In the genomic region with DNA sequence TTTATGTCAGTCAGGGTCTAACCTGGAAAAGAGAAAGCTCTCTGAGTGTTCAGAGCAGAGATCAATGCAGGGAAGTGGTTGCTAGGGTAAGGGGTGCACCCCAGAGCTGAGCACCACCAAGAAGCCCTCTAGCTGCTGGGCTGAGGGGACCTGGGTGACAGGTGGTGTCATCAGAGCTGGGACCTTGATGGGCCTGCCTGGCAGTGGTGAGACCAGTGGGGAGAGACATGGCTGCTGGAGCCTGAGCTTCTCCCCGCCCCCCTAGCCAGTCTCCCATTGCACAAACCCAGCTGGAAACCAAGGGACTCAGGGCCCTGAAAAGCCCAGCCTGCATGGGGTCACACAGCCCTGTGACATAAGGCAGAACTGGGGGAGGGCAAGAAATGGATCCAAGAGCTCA, we compare ENCODE assay signal across 10 cellular contexts. TPM values are rescaled to one million over a fixed set of nuclear protein-coding genes. Genes with fewer than 3 reads are reported as not detected.
A peak's percentile ranks its signal among the peaks of the same experiment; 100 is the strongest.
DNase-seq lines count a peak whose midpoint lies in the region; ATAC-seq, FAIRE-seq and TF ChIP-seq lines count a peak whose summit lies in the region.
"Had no signal": no experiment of that assay in that cellular context is flagged by ENCODE, and none has a peak within 500 bp of the region (broad histone marks: within the 10 kb centered on the region; RNA-seq: fewer than 3 reads in every experiment).

No MANE protein-coding gene starts in this region.

- peak; percentile 7 for DNase-seq in activated CD4-positive, alpha-beta T cell treated with anti-CD3 and anti-CD28 coated beads for 48 hours
- DNase-seq in activated CD4-positive, alpha-beta T cell treated with anti-CD3 and anti-CD28 coated beads for 4 hours: no peak
- no peak for DNase-seq in RWPE2 (ENCODE audit: low spot score)
- DNase-seq in endothelial cell of umbilical vein (ENCODE audit: low read depth, low spot score): no peak
- no peak for DNase-seq in smooth muscle cell (lab: John Stamatoyannopoulos, UW; ENCODE audit: unreplicated experiment)
- DNase-seq in NCI-H128 (lab: John Stamatoyannopoulos, UW; ENCODE audit: unreplicated experiment): no peak
- DNase-seq in prostate gland (ENCODE audit: low spot score): no peak
- no peak for DNase-seq in UCSD-AML1 (lab: John Stamatoyannopoulos, UW; ENCODE audit: unreplicated experiment)
- DNase-seq: activated gamma-delta T cell treated with Interleukin-2 at 50 U/mL for 16 hours, naive B cell had no signal

- ATAC-seq in RWPE2 (ENCODE audit: low read depth): no peak

- no peak for TF ChIP-seq CTCF in RWPE2 (IDR thresholded peaks at IDR 0.05; ENCODE audit: poor library complexity, severe bottlenecking)
- no peak for TF ChIP-seq CTCF in endothelial cell of umbilical vein (IDR thresholded peaks at IDR 0.05; ENCODE audit: extremely low read depth in 1 of 2, insufficient read depth in 1 of 2, low read depth in 1 of 2, low read length in 2 of 2)
- no peak for TF ChIP-seq CTCF in smooth muscle cell (IDR thresholded peaks at IDR 0.05; ENCODE audit: borderline replicate concordance, insufficient read depth, poor library complexity, severe bottlenecking)
- no peak for TF ChIP-seq CTCF in prostate gland (IDR thresholded peaks at IDR 0.05)

- H3K36me3 ChIP-seq in RWPE2 (ENCODE audit: low read depth): no peaks in the 10 kb centered on the region
- no peaks in the 10 kb centered on the region for H3K36me3 ChIP-seq in endothelial cell of umbilical vein (ENCODE audit: control insufficient read depth in 2 of 2, extremely low read depth in 1 of 2, insufficient read depth in 2 of 2, low read length in 2 of 2)
- no peaks in the 10 kb centered on the region for H3K36me3 ChIP-seq in smooth muscle cell (ENCODE audit: low read depth)
- no peaks in the 10 kb centered on the region for H3K36me3 ChIP-seq in prostate gland

- H3K9me3 ChIP-seq in RWPE2 (ENCODE audit: severe bottlenecking): no peaks in the 10 kb centered on the region
- H3K9me3 ChIP-seq in endothelial cell of umbilical vein (replicated peaks; ENCODE audit: control insufficient read depth, insufficient read depth, low read length): no peaks in the 10 kb centered on the region
- no peaks in the 10 kb centered on the region for H3K9me3 ChIP-seq in smooth muscle cell (replicated peaks; ENCODE audit: low read depth)
- H3K9me3 ChIP-seq in prostate gland: no peaks in the 10 kb centered on the region

- H3K27me3 ChIP-seq in RWPE2 (ENCODE audit: insufficient read depth, poor library complexity, severe bottlenecking) (no peaks in the 10 kb centered on the region), endothelial cell of umbilical vein (ENCODE audit: control insufficient read depth in 2 of 2, insufficient read depth in 2 of 2, low read length in 2 of 2) (no peaks in the 10 kb centered on the region), smooth muscle cell (ENCODE audit: low read depth) (no peaks in the 10 kb centered on the region), prostate gland (replicated peaks; ENCODE audit: insufficient read depth) (no peaks in the 10 kb centered on the region)

- 100% methylated on average over 1 of the region's 1 CpG for WGBS in smooth muscle cell (ENCODE audit: low lambda C conversion rate)
- WGBS in prostate gland: 80% methylated on average over 1 of the region's 1 CpG

- H3K9ac ChIP-seq in endothelial cell of umbilical vein (replicated peaks; ENCODE audit: extremely low read depth, insufficient read depth, low read length) (no peak overlapping the region), smooth muscle cell (ENCODE audit: low read depth) (peak overlapping the region; percentile 11)

- no peaks in the 10 kb centered on the region for H3K9me1 ChIP-seq in endothelial cell of umbilical vein (replicated peaks; ENCODE audit: control insufficient read depth, extremely low read depth, insufficient read depth, low read length)

- FAIRE-seq in endothelial cell of umbilical vein (lab: Jason Lieb, UNC): no peak

- no peaks in the 10 kb centered on the region for H3F3A ChIP-seq in smooth muscle cell (ENCODE audit: low read depth)

- dilution Hi-C loops in endothelial cell of umbilical vein (cut with MboI; ENCODE audit: extremely low pct_ligation_motif_present, low sequenced_read_pairs): no loop called here

- intact Hi-C loops in endothelial cell of umbilical vein (cut with micrococcal nuclease): loop anchor here (2.0 kb wide), 1 partner anchor 208 kb away; no protein-coding TSS in a partner anchor
- intact Hi-C loops in prostate gland (cut with DNase I): no loop called here

- H3K4me2 ChIP-seq in endothelial cell of umbilical vein (ENCODE audit: insufficient read depth, low read length) (peak overlapping the region; percentile 34), smooth muscle cell (peak overlapping the region; percentile 42)

- no peak for TF ChIP-seq POLR2A in endothelial cell of umbilical vein (IDR thresholded peaks at IDR 0.05; ENCODE audit: low read depth, low read length)
- TF ChIP-seq POLR2A in prostate gland (IDR thresholded peaks at IDR 0.05): no peak

- BruUV-seq in endothelial cell of umbilical vein (replicated peaks; lab: Mats Ljungman, UMichigan): TSS peak; percentile 39

- H3K4me3 ChIP-seq in RWPE2 (ENCODE audit: severe bottlenecking) (no peak overlapping the region), endothelial cell of umbilical vein (replicated peaks in 1 of 3; ENCODE audit: insufficient read depth in 1 of 3, low read depth in 1 of 3, low read length in 3 of 3) (no peak overlapping the region), smooth muscle cell (no peak overlapping the region), prostate gland (no peak overlapping the region)

- POLR2A ChIA-PET in endothelial cell of umbilical vein (lab: Charles Lee): interaction anchor here (0.5 kb wide), 1 partner anchor 1508 kb away, joined by 3 read pairs; no protein-coding TSS in a partner anchor

- H4K20me1 ChIP-seq in endothelial cell of umbilical vein (replicated peaks; ENCODE audit: control insufficient read depth, extremely low read depth, insufficient read depth, low read length): no peaks in the 10 kb centered on the region
- no peaks in the 10 kb centered on the region for H4K20me1 ChIP-seq in smooth muscle cell (ENCODE audit: low read depth)

- H3K27ac ChIP-seq in RWPE2 (ENCODE audit: poor library complexity, severe bottlenecking) (peak overlapping the region; percentile 88), endothelial cell of umbilical vein (ENCODE audit: insufficient read depth, low read depth, low read length) (peak overlapping the region; percentile 95), smooth muscle cell (ENCODE audit: low read depth) (peak overlapping the region; percentile 80), prostate gland (no peak overlapping the region)

- CTCF ChIA-PET in endothelial cell of umbilical vein (lab: Charles Lee): interaction anchor here (1.4 to 2.1 kb wide), 5 partner anchors 9 to 217 kb away, joined by 3 to 7 read pairs (median 5); no protein-coding TSS in a partner anchor

- no peaks in the 10 kb centered on the region for H3K79me2 ChIP-seq in endothelial cell of umbilical vein (ENCODE audit: control insufficient read depth, insufficient read depth, low read length)
- H3K79me2 ChIP-seq in smooth muscle cell (ENCODE audit: low read depth): no peaks in the 10 kb centered on the region

- peak overlapping the region; percentile 82 for H2AFZ ChIP-seq in endothelial cell of umbilical vein (ENCODE audit: low read depth, low read length)
- no peak overlapping the region for H2AFZ ChIP-seq in smooth muscle cell (ENCODE audit: low read depth)

- H3K4me1 ChIP-seq in RWPE2 (ENCODE audit: insufficient read depth, poor library complexity, severe bottlenecking) (peaks cover 33% of the 10 kb centered on the region), endothelial cell of umbilical vein (ENCODE audit: control insufficient read depth, extremely low read depth, insufficient read depth, low read length) (peaks cover 38% of the 10 kb centered on the region), smooth muscle cell (ENCODE audit: low read depth) (no peaks in the 10 kb centered on the region), prostate gland (replicated peaks) (no peaks in the 10 kb centered on the region)

TF ChIP-seq in endothelial cell of umbilical vein, 7 proteins besides CTCF, POLR2A, EP300 and RAD21:
- TF ChIP-seq, protein P1, sequence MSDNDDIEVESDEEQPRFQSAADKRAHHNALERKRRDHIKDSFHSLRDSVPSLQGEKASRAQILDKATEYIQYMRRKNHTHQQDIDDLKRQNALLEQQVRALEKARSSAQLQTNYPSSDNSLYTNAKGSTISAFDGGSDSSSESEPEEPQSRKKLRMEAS (IDR thresholded peaks at IDR 0.05; ENCODE audit: insufficient read depth, insufficient read length): no peak
- no peak for TF ChIP-seq GATA2 (IDR thresholded peaks at IDR 0.05; ENCODE audit: insufficient read depth, insufficient read length, low read depth, low read length)
- TF ChIP-seq MYC (IDR thresholded peaks at IDR 0.05; ENCODE audit: low read depth, low read length): no peak
- no peak for TF ChIP-seq FOS (IDR thresholded peaks at IDR 0.05; ENCODE audit: borderline replicate concordance, insufficient read depth, low read length)
- TF ChIP-seq JUN (IDR thresholded peaks at IDR 0.05; ENCODE audit: borderline replicate concordance, insufficient read depth, insufficient read length, low read depth): no peak
- TF ChIP-seq EZH2 (IDR thresholded peaks at IDR 0.05; ENCODE audit: borderline replicate concordance, low read depth, low read length, severe bottlenecking): no peak
- TF ChIP-seq POLR2AphosphoS5 (IDR thresholded peaks at IDR 0.05; ENCODE audit: insufficient read depth, low read depth, low read length): no peak

RNA-seq across cellular contexts. Expression of a gene that starts 49.1 kb away (rescaled TPM):
- total RNA-seq in endothelial cell of umbilical vein (27.1 and 31.3 TPM in 2 replicates), smooth muscle cell (11.9 and 16.3 TPM in 2 replicates), prostate gland (1 to 10 TPM; 3.1 to 6.3 TPM)
- polyA plus RNA-seq in endothelial cell of umbilical vein (3.6 and 7.5 TPM in 2 replicates), smooth muscle cell (6.2 and 8.3 TPM in 2 replicates)
- 5.2 and 5.8 TPM in 2 replicates for polyA plus RNA-seq in endothelial cell of umbilical vein (2011; cell fraction: cytosol; rRNA removed)
- polyA plus RNA-seq in endothelial cell of umbilical vein (2011; cell fraction: nucleus; rRNA removed): 44.1 and 52.8 TPM in 2 replicates
- polyA plus RNA-seq in endothelial cell of umbilical vein (2012): 24.7 and 29.9 TPM in 2 replicates
- polyA minus RNA-seq in endothelial cell of umbilical vein: 23.1 and 35.1 TPM in 2 replicates
- 11.4 TPM for polyA minus RNA-seq in endothelial cell of umbilical vein (2011; cell fraction: cytosol; rRNA and poly(A)+ RNA removed)
- polyA minus RNA-seq in endothelial cell of umbilical vein (2011; cell fraction: nucleus; rRNA and poly(A)+ RNA removed): 37.7 and 58.7 TPM in 2 replicates

Comparison
In these comparisons a context has a peak if more than half of its experiments do, and no peak if none do; other contexts are left out.
1. H3K27ac ChIP-seq: peak in RWPE2 (single experiment), endothelial cell of umbilical vein (single experiment) and smooth muscle cell (single experiment); none in prostate gland (0 of 2).